Comparison of ENCODE assay signal across 27 cellular contexts in the genomic region with DNA sequence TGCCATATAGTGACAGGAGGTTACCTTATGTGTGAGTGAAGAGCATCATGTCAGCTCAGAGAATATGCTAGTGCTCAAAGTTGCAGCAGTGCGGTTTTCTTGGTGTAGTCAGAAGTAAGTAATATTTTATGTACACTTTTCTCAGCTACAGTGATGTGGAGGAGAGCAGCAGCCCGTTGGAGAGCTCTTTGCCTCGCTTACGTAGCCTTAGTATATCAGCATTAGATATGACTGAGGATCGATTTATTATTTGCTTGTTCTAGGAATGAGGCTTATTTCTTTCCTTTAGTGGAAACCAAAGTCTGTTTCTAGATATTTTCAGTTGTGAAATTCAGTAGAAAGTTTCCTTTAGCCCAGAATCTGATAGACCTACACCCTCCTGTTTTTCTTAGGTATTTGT.
"Had no signal": no experiment of that assay in that cellular context is flagged by ENCODE, and none has a peak within 500 bp of the region (broad histone marks: within the 10 kb centered on the region; RNA-seq: fewer than 3 reads in every experiment).

No MANE protein-coding gene starts in this region.

- H3K9me3 ChIP-seq: colonic mucosa, esophagus squamous epithelium, gastroesophageal sphincter, heart left ventricle, left lung, lower lobe of right lung had no signal

- H3K4me3 ChIP-seq: colonic mucosa, esophagus squamous epithelium, gastroesophageal sphincter, heart left ventricle, hepatocyte, left lung, lower lobe of right lung had no signal

- ATAC-seq: effector memory CD8-positive, alpha-beta T cell; esophagus mucosa; gastroesophageal sphincter; heart left ventricle; left colon; left lung; left ventricle myocardium superior; lower lobe of right lung; naive thymus-derived CD4-positive, alpha-beta T cell had no signal

- DNase-seq: colonic mucosa; cortex of kidney; effector CD8-positive, alpha-beta T cell; effector memory CD8-positive, alpha-beta T cell; endodermal cell; erythroblast; esophagus squamous epithelium; foreskin fibroblast; foreskin melanocyte; heart left ventricle; hypothalamus; immature natural killer cell; islet precursor cell; kidney; kidney glomerular epithelial cell; left colon; left lung; left ventricle myocardium superior; lower lobe of right lung; mesenchymal stem cell; midbrain; naive thymus-derived CD4-positive, alpha-beta T cell had no signal

- FAIRE-seq: endometrium, kidney had no signal

- H3K27ac ChIP-seq: colonic mucosa, epithelial cell of prostate, esophagus squamous epithelium, gastroesophageal sphincter, heart left ventricle, hepatocyte, left lung, lower lobe of right lung had no signal

- H3K4me1 ChIP-seq: colonic mucosa had no signal

- H3K27me3 ChIP-seq: colonic mucosa, esophagus squamous epithelium, gastroesophageal sphincter, heart left ventricle, hepatocyte, left lung had no signal
